Comparison of ENCODE assay signal across 13 cellular contexts in the genomic region with DNA sequence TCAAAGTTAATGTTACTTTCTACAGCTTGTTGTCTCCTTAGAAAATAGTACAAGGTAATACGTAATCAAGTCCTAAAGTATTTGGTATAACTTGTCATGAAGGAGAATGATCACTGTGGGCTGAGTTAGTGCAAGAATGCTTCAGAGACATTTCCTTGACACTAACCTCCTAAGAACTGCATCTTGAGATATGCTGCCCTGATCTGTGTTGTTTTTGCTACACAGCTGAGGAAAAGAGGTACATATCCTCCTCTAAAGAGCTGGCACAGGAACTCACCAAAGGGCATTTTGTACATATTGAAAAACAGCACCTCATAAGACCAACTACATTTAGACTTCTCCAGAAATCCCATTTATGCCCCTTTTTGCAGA. TPM values are rescaled to one million over a fixed set of nuclear protein-coding genes. Genes with fewer than 3 reads are reported as not detected.
DNase-seq lines count a peak whose midpoint lies in the region; ATAC-seq and TF ChIP-seq lines count a peak whose summit lies in the region.
"Had no signal": no experiment of that assay in that cellular context is flagged by ENCODE, and none has a peak within 500 bp of the region (broad histone marks: within the 10 kb centered on the region; RNA-seq: fewer than 3 reads in every experiment).

No MANE protein-coding gene starts in this region.

- CTCF ChIA-PET in activated naive CD4-positive, alpha-beta T cell treated with anti-CD3 and anti-CD28 coated beads, Interleukin-2, amount 10 ng/mL, durations not matched to agents 7 days and 5 days (lab: Charles Lee) = no interaction called here
- CTCF ChIA-PET in Panc1 (lab: Charles Lee) = no interaction called here

- peaks cover 82% of the 10 kb centered on the region for H3K4me1 Mint-ChIP-seq in activated naive CD4-positive, alpha-beta T cell treated with anti-CD3 and anti-CD28 coated beads, Interleukin-2, amount 10 ng/mL, durations not matched to agents 7 days and 5 days
- H3K4me1 Mint-ChIP-seq in type B pancreatic cell (ENCODE audit: unreplicated experiment) = peaks cover 9% of the 10 kb centered on the region

- no peaks in the 10 kb centered on the region for H3K9me3 ChIP-seq in Panc1 (ENCODE audit: control insufficient read depth, insufficient read depth, low read depth, low read length)
- no peaks in the 10 kb centered on the region for H3K9me3 ChIP-seq in ectodermal cell (ENCODE audit: control insufficient read depth, low read length)

- POLR2A ChIA-PET in Panc1 (lab: Charles Lee) = interaction anchor here (0.6 kb wide), 1 partner anchor 103 kb away, joined by 6 read pairs; no protein-coding TSS in a partner anchor

- ATAC-seq in Panc1 (0 out of 2 replicates have a peak, but pooled peaks have one; percentile 17), HG02973 (IDR thresholded peaks at IDR 0.05; ENCODE audit: unreplicated experiment) (no peak)

- TF ChIP-seq CTCF in Panc1 (IDR thresholded peaks at IDR 0.05) (no peak), type B pancreatic cell (conservative IDR thresholded peaks at IDR 0.05) (no peak)

- H3K4me3 ChIP-seq in Panc1 (ENCODE audit: low read depth in 2 of 2, low read length in 2 of 2) (no peak overlapping the region), ectodermal cell (ENCODE audit: insufficient read depth, low read depth, low read length) (no peak overlapping the region)
- H3K4me3 ChIP-seq: hepatocyte had no signal

- peaks cover 12% of the 10 kb centered on the region; the same call in 1 of the 2 replicates for H3K36me3 ChIP-seq in Panc1 (ENCODE audit: control insufficient read depth, insufficient read depth, low read length)
- H3K36me3 ChIP-seq in ectodermal cell (ENCODE audit: control insufficient read depth, insufficient read depth, low read length) = no peaks in the 10 kb centered on the region

- H3K4me1 ChIP-seq in Panc1 (ENCODE audit: control insufficient read depth, insufficient read depth, low read length) (peaks cover 79% of the 10 kb centered on the region), ectodermal cell (ENCODE audit: control insufficient read depth, insufficient read depth, low read length) (no peaks in the 10 kb centered on the region)

- no peak overlapping the region for H3K4me3 Mint-ChIP-seq in activated naive CD4-positive, alpha-beta T cell treated with anti-CD3 and anti-CD28 coated beads, Interleukin-2, amount 10 ng/mL, durations not matched to agents 7 days and 5 days
- H3K4me3 Mint-ChIP-seq in type B pancreatic cell = no peak overlapping the region

- no peaks in the 10 kb centered on the region for H3K27me3 Mint-ChIP-seq in activated naive CD4-positive, alpha-beta T cell treated with anti-CD3 and anti-CD28 coated beads, Interleukin-2, amount 10 ng/mL, durations not matched to agents 7 days and 5 days
- no peaks in the 10 kb centered on the region for H3K27me3 Mint-ChIP-seq in type B pancreatic cell

- WGBS in ectodermal cell, 2 experiments = 100% methylated on average over 1 of the region's 1 CpG

- intact Hi-C loops in Panc1 (cut with micrococcal nuclease; ENCODE audit: unreplicated experiment) = no loop called here

- no peaks in the 10 kb centered on the region for H3K9me3 Mint-ChIP-seq in activated naive CD4-positive, alpha-beta T cell treated with anti-CD3 and anti-CD28 coated beads, Interleukin-2, amount 10 ng/mL, durations not matched to agents 7 days and 5 days
- H3K9me3 Mint-ChIP-seq in type B pancreatic cell = no peaks in the 10 kb centered on the region

- in situ Hi-C loops in Panc1 (cut with HindIII; ENCODE audit: low pct_unique_long_range_greater_than_20kb, low sequenced_read_pairs) = no loop called here

- H3K27me3 ChIP-seq in Panc1 (ENCODE audit: control insufficient read depth, insufficient read depth, low read length) (no peaks in the 10 kb centered on the region), ectodermal cell (ENCODE audit: control insufficient read depth, insufficient read depth, low read length, poor library complexity, severe bottlenecking) (no peaks in the 10 kb centered on the region)
- H3K27me3 ChIP-seq: hepatocyte had no signal

- H3K27ac Mint-ChIP-seq in activated naive CD4-positive, alpha-beta T cell treated with anti-CD3 and anti-CD28 coated beads, Interleukin-2, amount 10 ng/mL, durations not matched to agents 7 days and 5 days = peak overlapping the region; percentile 30
- peak overlapping the region; percentile 37 for H3K27ac Mint-ChIP-seq in type B pancreatic cell

- peaks cover 35% of the 10 kb centered on the region for H3K36me3 Mint-ChIP-seq in activated naive CD4-positive, alpha-beta T cell treated with anti-CD3 and anti-CD28 coated beads, Interleukin-2, amount 10 ng/mL, durations not matched to agents 7 days and 5 days
- peaks cover 11% of the 10 kb centered on the region for H3K36me3 Mint-ChIP-seq in type B pancreatic cell

- H3K27ac ChIP-seq in Panc1 (ENCODE audit: low read length) = peak overlapping the region; percentile 71
- H3K27ac ChIP-seq in ectodermal cell (ENCODE audit: insufficient read depth, low read depth, low read length, poor library complexity, severe bottlenecking) = peak overlapping the region; percentile 40
- H3K27ac ChIP-seq: hepatocyte had no signal

- no peak for DNase-seq in activated naive CD4-positive, alpha-beta T cell treated with anti-CD3 and anti-CD28 coated beads, Interleukin-2, amount 10 ng/mL, durations not matched to agents 7 days and 5 days
- DNase-seq in activated naive CD4-positive, alpha-beta T cell treated with anti-CD3 and anti-CD28 coated beads, Interleukin-2, amount 50 U/mL, for 16 hours = no peak
- no peak for DNase-seq in Panc1 (ENCODE audit: low read depth, low spot score)
- DNase-seq in type B pancreatic cell (ENCODE audit: extremely low spot score, unreplicated experiment) = no peak
- DNase-seq in GDM1 (lab: John Stamatoyannopoulos, UW) = no peak
- DNase-seq in stimulated activated CD4-positive, alpha-beta T cell treated with anti-CD3 and anti-CD28 coated beads, Interleukin-4, amount 100 ng/mL, for 1 hour = no peak
- DNase-seq: activated gamma-delta T cell; effector memory CD4-positive, alpha-beta T cell; NCI-H2107; stimulated activated CD4-positive, alpha-beta T cell treated with anti-CD3 and anti-CD28 coated beads, Interleukin-15, amount 100 ng/mL, for 24 hours had no signal

- no TSS peak for BruUV-seq in Panc1 (replicated peaks; lab: Mats Ljungman, UMichigan)

RNA-seq across cellular contexts. Expression of a gene that starts 28.7 kb away (rescaled TPM):
- total RNA-seq in Panc1 (2021; ENCODE audit: unreplicated experiment) (328 TPM), type B pancreatic cell (ENCODE audit: low replicate concordance) (110 and 151 TPM in 2 replicates)
- polyA plus RNA-seq in Panc1 (2012; ENCODE audit: insufficient read length) = 340 TPM
- polyA plus RNA-seq in ectodermal cell (2013, experiment 1 of 4) = 168 TPM
- 162 TPM for polyA plus RNA-seq in ectodermal cell (2013, experiment 2 of 4)
- polyA plus RNA-seq in ectodermal cell (2013, experiment 3 of 4) = 146 TPM
- polyA plus RNA-seq in ectodermal cell (2013, experiment 4 of 4) = 161 TPM

RNA-seq across cellular contexts. Expression of a gene that starts 47.4 kb away (rescaled TPM):
- total RNA-seq in Panc1 (2021; ENCODE audit: unreplicated experiment) (82.3 TPM), type B pancreatic cell (ENCODE audit: low replicate concordance) (48.7 and 80.2 TPM in 2 replicates)
- polyA plus RNA-seq in Panc1 (2012; ENCODE audit: insufficient read length) = 35.6 TPM
- 137 TPM for polyA plus RNA-seq in ectodermal cell (2013, experiment 1 of 4)
- 139 TPM for polyA plus RNA-seq in ectodermal cell (2013, experiment 2 of 4)
- polyA plus RNA-seq in ectodermal cell (2013, experiment 3 of 4) = 116 TPM
- 119 TPM for polyA plus RNA-seq in ectodermal cell (2013, experiment 4 of 4)
